20 cellular contexts compared by ENCODE assay signal in the genomic region with DNA sequence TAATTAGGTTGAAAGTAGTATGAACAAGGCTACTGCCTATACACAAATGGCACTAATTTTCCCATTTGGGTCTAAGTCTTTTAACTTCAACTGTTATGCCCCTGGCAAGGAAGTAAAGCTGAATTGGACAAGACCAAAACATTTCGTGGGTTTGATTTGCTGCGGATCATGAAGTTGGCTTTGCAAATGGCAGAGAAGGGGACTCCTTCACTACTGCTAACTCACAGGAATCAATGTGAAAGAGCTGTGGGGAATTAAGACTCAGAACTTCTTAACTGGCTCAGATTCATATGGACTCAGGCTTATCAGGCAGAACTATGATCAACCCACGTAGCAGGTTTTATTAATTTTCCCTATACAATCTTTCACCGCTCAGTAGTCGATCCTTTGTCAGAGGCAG.
DNase-seq lines count a peak whose midpoint lies in the region; ATAC-seq and TF ChIP-seq lines count a peak whose summit lies in the region.
"Had no signal": no experiment of that assay in that cellular context is flagged by ENCODE, and none has a peak within 500 bp of the region (broad histone marks: within the 10 kb centered on the region; RNA-seq: fewer than 3 reads in every experiment).

No MANE protein-coding gene starts in this region.

- H3K9ac ChIP-seq in mesenchymal stem cell (ENCODE audit: low read length) = peak overlapping the region; percentile 99

- no peak overlapping the region for H2BK12ac ChIP-seq in mesenchymal stem cell (ENCODE audit: low read length in 2 of 2)

- H3K36me3 ChIP-seq in ACC112 (ENCODE audit: insufficient read depth, low read length) (peaks cover 21% of the 10 kb centered on the region), mesenchymal stem cell (ENCODE audit: control insufficient read depth in 1 of 2, insufficient read depth in 2 of 2, low read depth in 1 of 2, low read length in 2 of 2) (peaks cover 0 to 7% of the 10 kb centered on the region in 2 experiments)
- H3K36me3 ChIP-seq: heart left ventricle, sigmoid colon, transverse colon had no signal

- no peaks in the 10 kb centered on the region for H3K9me3 ChIP-seq in mesenchymal stem cell (ENCODE audit: control insufficient read depth, low read length)
- H3K9me3 ChIP-seq: heart left ventricle, sigmoid colon, transverse colon had no signal

- no peak overlapping the region for H2AK5ac ChIP-seq in mesenchymal stem cell (ENCODE audit: low read length, severe bottlenecking)

- ATAC-seq in HG03442 (IDR thresholded peaks at IDR 0.05; ENCODE audit: unreplicated experiment) = no peak
- ATAC-seq: heart left ventricle had no signal

- peaks cover 2% of the 10 kb centered on the region for H3K79me1 ChIP-seq in mesenchymal stem cell (replicated peaks; ENCODE audit: low read length, poor library complexity, severe bottlenecking)

- H2AFZ ChIP-seq in ACC112 (ENCODE audit: low read length, unreplicated experiment) = no peak overlapping the region
- no peak overlapping the region for H2AFZ ChIP-seq in mesenchymal stem cell (ENCODE audit: low read depth, low read length)

- H2BK15ac ChIP-seq in mesenchymal stem cell (ENCODE audit: low read depth, poor library complexity, severe bottlenecking) = no peak overlapping the region

- H3K4me3 ChIP-seq in ACC112 (ENCODE audit: low read depth, low read length) = peak overlapping the region; percentile 98
- H3K4me3 ChIP-seq in cardiac fibroblast (replicated peaks in 1 of 2; ENCODE audit: low read depth in 2 of 2, low read length in 2 of 2) = peak overlapping the region in 1 of 2 donors; percentile 82
- peak overlapping the region in 1 of 2 experiments; percentile 87 for H3K4me3 ChIP-seq in mesenchymal stem cell (ENCODE audit: insufficient read depth in 1 of 2, low read depth in 1 of 2, low read length in 2 of 2)
- H3K4me3 ChIP-seq: heart left ventricle, sigmoid colon, transverse colon had no signal

- no peak overlapping the region for H2BK120ac ChIP-seq in mesenchymal stem cell (ENCODE audit: low read depth, low read length)

- peak overlapping the region; percentile 81 for H3K27ac Mint-ChIP-seq in HFFc6
- H3K27ac Mint-ChIP-seq: activated naive CD4-positive, alpha-beta T cell treated with anti-CD3 and anti-CD28 coated beads for 36 hours had no signal

- H3K4ac ChIP-seq in mesenchymal stem cell (ENCODE audit: low read depth in 1 of 2, low read length in 2 of 2) = no peak overlapping the region

- H3K4me1 ChIP-seq in ACC112 (ENCODE audit: control insufficient read depth, insufficient read depth, low read length, unreplicated experiment) (peaks cover 44% of the 10 kb centered on the region), mesenchymal stem cell (ENCODE audit: control insufficient read depth, insufficient read depth, low read depth, low read length) (peaks cover 9% of the 10 kb centered on the region)

- no peak overlapping the region for H3K18ac ChIP-seq in mesenchymal stem cell (ENCODE audit: low read depth in 1 of 2, low read length in 2 of 2)

- H3K27me3 Mint-ChIP-seq in HFFc6 (ENCODE audit: insufficient read depth) = peaks cover 4% of the 10 kb centered on the region; the same call in 1 of the 2 replicates

- no peaks in the 10 kb centered on the region for H3K27me3 ChIP-seq in ACC112 (ENCODE audit: insufficient read depth, low read length)
- H3K27me3 ChIP-seq in mesenchymal stem cell (ENCODE audit: control insufficient read depth in 1 of 2, insufficient read depth in 1 of 2, low read length in 2 of 2) = no peaks in the 10 kb centered on the region

- peaks cover 99% of the 10 kb centered on the region for H3K79me2 ChIP-seq in ACC112 (ENCODE audit: control insufficient read depth, insufficient read depth, low read length, unreplicated experiment)

- H4K91ac ChIP-seq in mesenchymal stem cell (ENCODE audit: low read length) = no peak overlapping the region

- 98% methylated on average over 5 of the region's 5 CpGs for WGBS in mesenchymal stem cell

- no peak for DNase-seq in HFFc6
- peak; percentile 44 to 47 for DNase-seq in cardiac fibroblast (ENCODE audit: low read depth in 2 of 2)
- no peak for DNase-seq in mesenchymal stem cell
- DNase-seq in SW 1271 (lab: John Stamatoyannopoulos, UW) = no peak
- DNase-seq in NCI-H510A (lab: John Stamatoyannopoulos, UW) = no peak
- no peak for DNase-seq in anterior cingulate cortex (lab: John Stamatoyannopoulos, UW)
- DNase-seq: activated CD8-positive, alpha-beta memory T cell treated with anti-CD3 and anti-CD28 coated beads, Interleukin-2, amount 50 U/mL, for 48 hours; activated naive CD4-positive, alpha-beta T cell treated with anti-CD3 and anti-CD28 coated beads for 36 hours; GF-D8; heart left ventricle; KBM-7; NCI-H1105; NCI-H2227 treated with DMSO at 0.1 percent for 48 hours; nucleus accumbens; Right ventricle myocardium superior; sigmoid colon; transverse colon had no signal

- H3K4me2 ChIP-seq in mesenchymal stem cell (ENCODE audit: low read length, poor library complexity, severe bottlenecking) = peak overlapping the region; percentile 37

- H4K8ac ChIP-seq in mesenchymal stem cell (ENCODE audit: low read length) = no peak overlapping the region

- peak overlapping the region; percentile 100 for H3K27ac ChIP-seq in ACC112 (ENCODE audit: low read depth, low read length)
- H3K27ac ChIP-seq in mesenchymal stem cell (ENCODE audit: low read length, poor library complexity, severe bottlenecking) = no peak overlapping the region
- H3K27ac ChIP-seq: heart left ventricle, sigmoid colon, transverse colon had no signal

- H3K14ac ChIP-seq in mesenchymal stem cell (ENCODE audit: low read length in 2 of 2) = no peak overlapping the region

- H3K23ac ChIP-seq in mesenchymal stem cell (ENCODE audit: low read length in 2 of 2) = no peak overlapping the region

- peaks cover 62% of the 10 kb centered on the region for H3K36me3 Mint-ChIP-seq in HFFc6 (ENCODE audit: low read depth)

- peaks cover 68% of the 10 kb centered on the region for H3K4me1 Mint-ChIP-seq in HFFc6 (ENCODE audit: low read depth)

- no peak for TF ChIP-seq CTCF in HFFc6 (IDR thresholded peaks at IDR 0.05)
- TF ChIP-seq CTCF in cardiac fibroblast (IDR thresholded peaks at IDR 0.05; ENCODE audit: low read depth, low read length) = no peak

- no peak overlapping the region for H2BK5ac ChIP-seq in mesenchymal stem cell (ENCODE audit: low read depth, low read length, poor library complexity, severe bottlenecking)

- peak overlapping the region; percentile 98 for H3K4me3 Mint-ChIP-seq in HFFc6
- H3K4me3 Mint-ChIP-seq: activated naive CD4-positive, alpha-beta T cell treated with anti-CD3 and anti-CD28 coated beads for 36 hours; central memory CD8-positive, alpha-beta T cell had no signal

- H3K9me3 Mint-ChIP-seq in HFFc6 = no peaks in the 10 kb centered on the region
- H3K9me3 Mint-ChIP-seq: activated naive CD4-positive, alpha-beta T cell treated with anti-CD3 and anti-CD28 coated beads for 36 hours; central memory CD8-positive, alpha-beta T cell had no signal

Comparison
In these comparisons a context has a peak if more than half of its experiments do, and no peak if none do; other contexts are left out.
1. DNase-seq: peak in cardiac fibroblast (2 of 2); none in HFFc6 (single experiment), mesenchymal stem cell (single experiment), SW 1271 (0 of 2), NCI-H510A (single experiment) and anterior cingulate cortex (0 of 58).